ENCODE assay signal across 14 cellular contexts in genomic region chr4:12926189-12927066, GRCh38.
DNase-seq lines count a peak whose midpoint lies in the region; ATAC-seq and TF ChIP-seq lines count a peak whose summit lies in the region.
"Had no signal": no experiment of that assay in that cellular context is flagged by ENCODE, and none has a peak within 500 bp of the region (broad histone marks: within the 10 kb centered on the region; RNA-seq: fewer than 3 reads in every experiment).

No MANE protein-coding gene starts in this region.

- ATAC-seq in left cardiac atrium = peak; percentile 63 to 91
- no peak for ATAC-seq in Right ventricle myocardium superior (ENCODE audit: poor library complexity)
- peak; percentile 82 for ATAC-seq in HG03060 (IDR thresholded peaks at IDR 0.05; ENCODE audit: low read depth, unreplicated experiment)
- ATAC-seq in activated naive CD8-positive, alpha-beta T cell treated with anti-CD3 and anti-CD28 coated beads, Interleukin-2, amount 50 U/mL, for 24 hours = no peak
- no peak for ATAC-seq in left ventricle myocardium superior
- ATAC-seq: pancreas had no signal

- DNase-seq in left cardiac atrium (peak; percentile 24), Right ventricle myocardium superior (no peak), NOMO-1 (lab: John Stamatoyannopoulos, UW; ENCODE audit: unreplicated experiment in 2 of 2) (peak; percentile 50 to 52), type B pancreatic cell (ENCODE audit: extremely low spot score, unreplicated experiment) (no peak), left ventricle myocardium superior (no peak), COLO668 (lab: John Stamatoyannopoulos, UW; ENCODE audit: unreplicated experiment) (no peak)
- no peak for DNase-seq in activated naive CD8-positive, alpha-beta T cell treated with anti-CD3 and anti-CD28 coated beads, Interleukin-2, amount 50 U/mL, for 24 hours
- DNase-seq: DND-41, GM23248, pancreas, SHP77 had no signal

- H3K4me3 Mint-ChIP-seq in type B pancreatic cell = no peak overlapping the region
- no peak overlapping the region for H3K4me3 Mint-ChIP-seq in activated naive CD8-positive, alpha-beta T cell treated with anti-CD3 and anti-CD28 coated beads, Interleukin-2, amount 50 U/mL, for 24 hours
- H3K4me3 Mint-ChIP-seq: activated naive CD4-positive, alpha-beta T cell treated with anti-CD3 and anti-CD28 coated beads, Interleukin-2, amount 50 U/mL, for 24 hours; central memory CD8-positive, alpha-beta T cell had no signal

- no peaks in the 10 kb centered on the region for H3K36me3 Mint-ChIP-seq in type B pancreatic cell
- H3K36me3 Mint-ChIP-seq in activated naive CD8-positive, alpha-beta T cell treated with anti-CD3 and anti-CD28 coated beads, Interleukin-2, amount 50 U/mL, for 24 hours (ENCODE audit: low read depth) = no peaks in the 10 kb centered on the region
- H3K36me3 Mint-ChIP-seq: activated naive CD4-positive, alpha-beta T cell treated with anti-CD3 and anti-CD28 coated beads, Interleukin-2, amount 50 U/mL, for 24 hours had no signal

- intact Hi-C loops in left cardiac atrium (cut with DNase I) (no loop called here), Right ventricle myocardium superior (cut with DNase I) (no loop called here), left ventricle myocardium superior (cut with micrococcal nuclease) (no loop called here)

- peaks cover 9% of the 10 kb centered on the region for H3K4me1 Mint-ChIP-seq in type B pancreatic cell (ENCODE audit: unreplicated experiment)
- H3K4me1 Mint-ChIP-seq in activated naive CD8-positive, alpha-beta T cell treated with anti-CD3 and anti-CD28 coated beads, Interleukin-2, amount 50 U/mL, for 24 hours = no peaks in the 10 kb centered on the region
- H3K4me1 Mint-ChIP-seq: activated naive CD4-positive, alpha-beta T cell treated with anti-CD3 and anti-CD28 coated beads, Interleukin-2, amount 50 U/mL, for 24 hours; central memory CD8-positive, alpha-beta T cell had no signal

- H3K27me3 Mint-ChIP-seq in type B pancreatic cell = peaks cover 4% of the 10 kb centered on the region
- H3K27me3 Mint-ChIP-seq in activated naive CD8-positive, alpha-beta T cell treated with anti-CD3 and anti-CD28 coated beads, Interleukin-2, amount 50 U/mL, for 24 hours = peaks cover 1% of the 10 kb centered on the region
- H3K27me3 Mint-ChIP-seq: activated naive CD4-positive, alpha-beta T cell treated with anti-CD3 and anti-CD28 coated beads, Interleukin-2, amount 50 U/mL, for 24 hours; central memory CD8-positive, alpha-beta T cell had no signal

- peaks cover 7% of the 10 kb centered on the region for H3K9me3 Mint-ChIP-seq in type B pancreatic cell
- no peaks in the 10 kb centered on the region for H3K9me3 Mint-ChIP-seq in activated naive CD8-positive, alpha-beta T cell treated with anti-CD3 and anti-CD28 coated beads, Interleukin-2, amount 50 U/mL, for 24 hours

- peak overlapping the region; percentile 4 for H3K27ac Mint-ChIP-seq in type B pancreatic cell
- H3K27ac Mint-ChIP-seq in activated naive CD8-positive, alpha-beta T cell treated with anti-CD3 and anti-CD28 coated beads, Interleukin-2, amount 50 U/mL, for 24 hours = no peak overlapping the region
- H3K27ac Mint-ChIP-seq: activated naive CD4-positive, alpha-beta T cell treated with anti-CD3 and anti-CD28 coated beads, Interleukin-2, amount 50 U/mL, for 24 hours had no signal

- no peak for TF ChIP-seq CTCF in type B pancreatic cell (conservative IDR thresholded peaks at IDR 0.05)

Comparison
In these comparisons a context has a peak if more than half of its experiments do, and no peak if none do; other contexts are left out.
1. ATAC-seq: peak in left cardiac atrium (2 of 2) and HG03060 (single experiment); none in Right ventricle myocardium superior (single experiment), activated naive CD8-positive, alpha-beta T cell treated with anti-CD3 and anti-CD28 coated beads, Interleukin-2, amount 50 U/mL, for 24 hours (single experiment) and left ventricle myocardium superior (single experiment).
2. DNase-seq: peak in left cardiac atrium (single experiment) and NOMO-1 (2 of 2); none in Right ventricle myocardium superior (single experiment), type B pancreatic cell (single experiment), activated naive CD8-positive, alpha-beta T cell treated with anti-CD3 and anti-CD28 coated beads, Interleukin-2, amount 50 U/mL, for 24 hours (single experiment), left ventricle myocardium superior (single experiment) and COLO668 (single experiment).